Comparison of ENCODE assay signal across 8 cellular contexts in genomic region chr5:80246995-80247729, GRCh38. TPM values are rescaled to one million over a fixed set of nuclear protein-coding genes. Genes with fewer than 3 reads are reported as not detected.
A peak's percentile ranks its signal among the peaks of the same experiment; 100 is the strongest.
DNase-seq lines count a peak whose midpoint lies in the region; ATAC-seq and TF ChIP-seq lines count a peak whose summit lies in the region.

No MANE protein-coding gene starts in this region.

- peaks cover 15% of the 10 kb centered on the region for H3K4me1 ChIP-seq in parathyroid adenoma

- no peak overlapping the region for H3K9ac ChIP-seq in parathyroid adenoma

- H3K4me3 Mint-ChIP-seq in activated T-cell treated with anti-CD3 and anti-CD28 coated beads, Interleukin-2, amount 50 U/mL, for 24 hours, result peak overlapping the region; percentile 44

- peak; percentile 69 for DNase-seq in activated CD8-positive, alpha-beta memory T cell treated with anti-CD3 and anti-CD28 coated beads for 24 hours
- DNase-seq in activated CD8-positive, alpha-beta memory T cell treated with anti-CD3 and anti-CD28 coated beads, Interleukin-2, amount 50 U/mL, for 48 hours, result no peak
- DNase-seq in NCI-H748 (lab: John Stamatoyannopoulos, UW; ENCODE audit: unreplicated experiment), result peak; percentile 95
- DNase-seq in activated T-cell treated with anti-CD3 and anti-CD28 coated beads, Interleukin-2, amount 50 U/mL, for 24 hours, result peak; percentile 48
- DNase-seq in fibroblast of the aortic adventitia (ENCODE audit: low read depth), result peak; percentile 93

- peaks cover 12% of the 10 kb centered on the region for H3K79me2 ChIP-seq in parathyroid adenoma

- TF ChIP-seq CTCF in fibroblast of the aortic adventitia (IDR thresholded peaks at IDR 0.05; ENCODE audit: insufficient read depth, low read length), result no peak
- TF ChIP-seq CTCF in parathyroid adenoma (IDR thresholded peaks at IDR 0.05), result no peak

- peak overlapping the region; percentile 54 for H2AFZ ChIP-seq in parathyroid adenoma

- peaks cover 71% of the 10 kb centered on the region for H3K4me1 Mint-ChIP-seq in activated T-cell treated with anti-CD3 and anti-CD28 coated beads, Interleukin-2, amount 50 U/mL, for 24 hours (ENCODE audit: low read depth)

- H3K9me3 Mint-ChIP-seq in activated T-cell treated with anti-CD3 and anti-CD28 coated beads, Interleukin-2, amount 50 U/mL, for 24 hours, result peaks cover 9% of the 10 kb centered on the region

- H3K27me3 ChIP-seq in parathyroid adenoma (ENCODE audit: control insufficient read depth, insufficient read depth, low read length), result no peaks in the 10 kb centered on the region

- peak overlapping the region; percentile 24 for H3K27ac ChIP-seq in parathyroid adenoma

- no peaks in the 10 kb centered on the region for H3K27me3 Mint-ChIP-seq in activated T-cell treated with anti-CD3 and anti-CD28 coated beads, Interleukin-2, amount 50 U/mL, for 24 hours

- peak overlapping the region; percentile 90 for H3K27ac Mint-ChIP-seq in activated T-cell treated with anti-CD3 and anti-CD28 coated beads, Interleukin-2, amount 50 U/mL, for 24 hours

- H3K36me3 Mint-ChIP-seq in activated T-cell treated with anti-CD3 and anti-CD28 coated beads, Interleukin-2, amount 50 U/mL, for 24 hours (ENCODE audit: low read depth), result peaks cover 34% of the 10 kb centered on the region

- no peaks in the 10 kb centered on the region for H3K36me3 ChIP-seq in parathyroid adenoma (ENCODE audit: control insufficient read depth, insufficient read depth, low read length)

- ATAC-seq in HG03045 (IDR thresholded peaks at IDR 0.05; ENCODE audit: unreplicated experiment), result peak; percentile 89
- ATAC-seq in HG02623 (IDR thresholded peaks at IDR 0.05; ENCODE audit: unreplicated experiment), result no peak

- no peaks in the 10 kb centered on the region for H3K9me3 ChIP-seq in parathyroid adenoma (ENCODE audit: control insufficient read depth, low read length)

- no peak overlapping the region for H3K4me2 ChIP-seq in parathyroid adenoma (ENCODE audit: low read length)

- H3K4me3 ChIP-seq in fibroblast of the aortic adventitia (ENCODE audit: low read depth, low read length) (peak overlapping the region; percentile 37), parathyroid adenoma (ENCODE audit: low read depth, low read length) (no peak overlapping the region)

RNA-seq across cellular contexts. Expression of gene SERINC5, which starts 8.7 kb away (rescaled TPM):
- total RNA-seq in fibroblast of the aortic adventitia (ENCODE audit: low replicate concordance), result 13.5 and 17.1 TPM in 2 replicates
